In the genomic region with DNA sequence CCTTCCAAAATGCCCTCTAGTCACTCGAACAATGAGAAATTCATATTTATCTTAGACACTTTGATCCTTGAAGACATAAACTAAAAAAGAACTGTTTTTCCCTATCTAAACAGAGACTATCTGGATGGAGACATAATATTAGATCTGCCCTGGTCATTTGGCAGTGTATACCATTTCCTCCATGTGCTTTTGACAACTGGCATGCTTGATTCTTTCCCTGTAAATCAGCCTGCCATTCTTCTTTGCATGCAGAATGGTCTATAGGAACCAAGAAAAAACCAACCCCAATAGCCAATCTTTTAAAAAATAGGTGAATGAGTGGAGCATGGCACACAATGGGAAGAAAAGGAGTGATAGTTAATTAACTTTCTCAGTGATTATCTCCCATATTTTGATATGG, we compare ENCODE assay signal across 34 cellular contexts.
"Had no signal": no experiment of that assay in that cellular context is flagged by ENCODE, and none has a peak within 500 bp of the region (broad histone marks: within the 10 kb centered on the region; RNA-seq: fewer than 3 reads in every experiment).

No MANE protein-coding gene starts in this region.

- H3K9me3 ChIP-seq: MG63 had no signal

- DNase-seq: Karpas-422, Kasumi-1, MG63, MM.1S, MV-4-11, NCI-H1048, NCI-H1092, NCI-H1092 treated with DMSO at 0.1 percent for 48 hours, NCI-H1105, NCI-H1105 treated with DMSO at 0.1 percent for 48 hours, NCI-H1417, NCI-H1417 treated with DMSO at 0.1 percent for 48 hours, NCI-H1436, NCI-H1436 treated with DMSO at 0.1 percent for 48 hours, NCI-H146, NCI-H1694, NCI-H1694 treated with DMSO at 0.1 percent for 48 hours, NCI-H187, NCI-H187 treated with DMSO at 0.1 percent for 48 hours, NCI-H1930, NCI-H2029, NCI-H2029 treated with DMSO at 0.1 percent for 48 hours, NCI-H2081, NCI-H2081 treated with DMSO at 0.1 percent for 48 hours, NCI-H2107, NCI-H2171, NCI-H2171 treated with DMSO at 0.1 percent for 48 hours, NCI-H2227 treated with DMSO at 0.1 percent for 48 hours, NCI-H226, NCI-H345, NCI-H446, NCI-H446 treated with DMSO at 0.1 percent for 48 hours, NCI-H510A, NCI-H510A treated with DMSO at 0.1 percent for 48 hours had no signal

- H3K4me3 ChIP-seq: MG63 had no signal

- H3K27me3 ChIP-seq: MG63 had no signal

- H3K36me3 ChIP-seq: MG63 had no signal
